In genomic region chr10:112136816-112137215, GRCh38 we compare ENCODE assay signal across 19 cellular contexts.
"Had no signal": no experiment of that assay in that cellular context is flagged by ENCODE, and none has a peak within 500 bp of the region (broad histone marks: within the 10 kb centered on the region; RNA-seq: fewer than 3 reads in every experiment).

No MANE protein-coding gene starts in this region.

- H3K4me3 Mint-ChIP-seq: naive thymus-derived CD8-positive, alpha-beta T cell; nephron progenitor cell; stimulated activated naive CD8-positive, alpha-beta T cell treated with anti-CD3 and anti-CD28 coated beads, Interleukin-15, amount 100 ng/mL, for 72 hours had no signal

- H3K27me3 ChIP-seq: esophagus muscularis mucosa, foreskin keratinocyte, gastroesophageal sphincter, heart right ventricle, neutrophil, right atrium auricular region, spleen, suprapubic skin, transverse colon, upper lobe of right lung, vagina had no signal

- H3K9me3 ChIP-seq: esophagus muscularis mucosa, gastroesophageal sphincter, heart right ventricle, left ventricle myocardium inferior, lower lobe of right lung, neutrophil, right atrium auricular region, spleen, suprapubic skin, transverse colon, upper lobe of right lung, vagina had no signal

- H3K79me2 ChIP-seq: parathyroid adenoma had no signal

- H3K36me3 ChIP-seq: gastroesophageal sphincter, heart right ventricle, left ventricle myocardium inferior, lower lobe of right lung, neutrophil, right atrium auricular region, spleen, suprapubic skin, transverse colon, upper lobe of right lung, vagina had no signal

- H3K4me1 ChIP-seq: esophagus muscularis mucosa, foreskin keratinocyte, gastroesophageal sphincter, parathyroid adenoma, right atrium auricular region, suprapubic skin, transverse colon, upper lobe of right lung had no signal

- H3K9me3 Mint-ChIP-seq: naive thymus-derived CD8-positive, alpha-beta T cell; nephron progenitor cell; stimulated activated naive CD8-positive, alpha-beta T cell treated with anti-CD3 and anti-CD28 coated beads, Interleukin-15, amount 100 ng/mL, for 72 hours had no signal

- H3K27ac ChIP-seq: coronary artery, esophagus muscularis mucosa, foreskin keratinocyte, gastroesophageal sphincter, heart right ventricle, left ventricle myocardium inferior, lower lobe of right lung, neutrophil, parathyroid adenoma, right atrium auricular region, skin epidermis, spleen, suprapubic skin, transverse colon, upper lobe of right lung, vagina had no signal

- H3K9ac ChIP-seq: parathyroid adenoma had no signal

- H3K36me3 Mint-ChIP-seq: naive thymus-derived CD8-positive, alpha-beta T cell had no signal

- H3K27ac Mint-ChIP-seq: naive thymus-derived CD8-positive, alpha-beta T cell; nephron progenitor cell had no signal

- H3K27me3 Mint-ChIP-seq: stimulated activated naive CD8-positive, alpha-beta T cell treated with anti-CD3 and anti-CD28 coated beads, Interleukin-15, amount 100 ng/mL, for 72 hours had no signal

- H3K4me3 ChIP-seq: coronary artery, esophagus muscularis mucosa, gastroesophageal sphincter, heart right ventricle, left ventricle myocardium inferior, lower lobe of right lung, right atrium auricular region, skin epidermis, spleen, suprapubic skin, transverse colon, upper lobe of right lung, vagina had no signal

- H2AFZ ChIP-seq: parathyroid adenoma had no signal
